In genomic region chr3:171206283-171206682, GRCh38 we compare ENCODE assay signal across 19 cellular contexts.
DNase-seq lines count a peak whose midpoint lies in the region; ATAC-seq and TF ChIP-seq lines count a peak whose summit lies in the region.
"Had no signal": no experiment of that assay in that cellular context is flagged by ENCODE, and none has a peak within 500 bp of the region (broad histone marks: within the 10 kb centered on the region; RNA-seq: fewer than 3 reads in every experiment).

No MANE protein-coding gene starts in this region.

- H3K79me2 ChIP-seq in PC-9 (ENCODE audit: low read depth), result 0 out of 2 replicates have a peak, but pooled peaks cover 3% of the 10 kb centered on the region

- peak; percentile 8 for DNase-seq in DMS53 treated with DMSO at 0.1 percent for 48 hours (lab: John Stamatoyannopoulos, UW; ENCODE audit: unreplicated experiment)
- DNase-seq in dermis microvascular lymphatic vessel endothelial cell (ENCODE audit: low read depth in 2 of 2), result peak; percentile 53 to 87
- no peak for DNase-seq in PC-9
- DNase-seq in NCI-H345 (lab: John Stamatoyannopoulos, UW), result no peak
- no peak for DNase-seq in lower leg skin (ENCODE audit: low spot score in 2 of 2)
- DNase-seq in activated naive CD4-positive, alpha-beta T cell (lab: John Stamatoyannopoulos, UW), result no peak
- DNase-seq: activated gamma-delta T cell treated with Interleukin-2 at 50 U/mL for 16 hours; CD8-positive, alpha-beta memory T cell; effector memory CD8-positive, alpha-beta T cell; gastrocnemius medialis; GDM1; left cardiac atrium; NCI-H146; NCI-H526 treated with DMSO at 0.1 percent for 48 hours; T-helper 9 cell had no signal

- no peak for TF ChIP-seq POLR2A in lower leg skin (IDR thresholded peaks at IDR 0.05)

- intact Hi-C loops in PC-9 (cut with micrococcal nuclease; ENCODE audit: unreplicated experiment), result no loop called here
- intact Hi-C loops in lower leg skin (cut with DNase I; ENCODE audit: low total_unique reads), result no loop called here

- no peak overlapping the region for H2AFZ ChIP-seq in PC-9

- peaks cover 22% of the 10 kb centered on the region for H3K4me1 ChIP-seq in PC-9 (replicated peaks; ENCODE audit: insufficient read depth)
- H3K4me1 ChIP-seq: A549 had no signal

- no peaks in the 10 kb centered on the region for H4K20me1 ChIP-seq in PC-9 (ENCODE audit: insufficient read depth)

- CTCF ChIA-PET in PC-9 (lab: Charles Lee), result no interaction called here

- H3K4me3 ChIP-seq in PC-9 (no peak overlapping the region), lower leg skin (ENCODE audit: low read depth, poor library complexity, severe bottlenecking) (no peak overlapping the region)
- H3K4me3 ChIP-seq: A549, gastrocnemius medialis, thoracic aorta had no signal

- H3K27me3 ChIP-seq in PC-9 (ENCODE audit: insufficient read depth, low read depth), result no peaks in the 10 kb centered on the region
- H3K27me3 ChIP-seq: gastrocnemius medialis had no signal

- H3K27ac ChIP-seq in PC-9, result no peak overlapping the region
- H3K27ac ChIP-seq: A549, gastrocnemius medialis, thoracic aorta had no signal

- H3K4me2 ChIP-seq in PC-9, result no peak overlapping the region
- H3K4me2 ChIP-seq: A549 had no signal

- POLR2A ChIA-PET in PC-9 (lab: Charles Lee; ENCODE audit: unreplicated experiment), result interaction anchor here (0.7 kb wide), 1 partner anchor 19 kb away, joined by 11 read pairs; no protein-coding TSS in a partner anchor

- 0 out of 2 replicates have a peak, but pooled peaks cover 3% of the 10 kb centered on the region for H3K36me3 ChIP-seq in PC-9 (ENCODE audit: low read depth)
- H3K36me3 ChIP-seq: gastrocnemius medialis, thoracic aorta had no signal

- WGBS in lower leg skin, 2 donors, result 77 to 94% methylated on average over 1 of the region's 1 CpG

- no TSS peak for BruUV-seq in PC-9 (replicated peaks; lab: Mats Ljungman, UMichigan)

- H3K9me3 ChIP-seq in PC-9 (ENCODE audit: insufficient read depth, low read depth), result no peaks in the 10 kb centered on the region
- H3K9me3 ChIP-seq: A549, gastrocnemius medialis, thoracic aorta had no signal

- ATAC-seq in GM21360 (IDR thresholded peaks at IDR 0.05; ENCODE audit: unreplicated experiment) (peak; percentile 63), HG03196 (IDR thresholded peaks at IDR 0.05; ENCODE audit: unreplicated experiment) (peak; percentile 60)
- ATAC-seq: A549; effector memory CD8-positive, alpha-beta T cell; gastrocnemius medialis; left cardiac atrium had no signal

- peaks cover 13% of the 10 kb centered on the region for H3F3A ChIP-seq in PC-9 (ENCODE audit: insufficient read depth, low read depth)

- TF ChIP-seq CTCF in PC-9 (conservative IDR thresholded peaks at IDR 0.05) (no peak), lower leg skin (IDR thresholded peaks at IDR 0.05) (no peak)

- H3K9me2 ChIP-seq in PC-9 (ENCODE audit: insufficient read depth), result no peaks in the 10 kb centered on the region

Comparison
In these comparisons a context has a peak if more than half of its experiments do, and no peak if none do; other contexts are left out.
1. DNase-seq: peak in DMS53 treated with DMSO at 0.1 percent for 48 hours (single experiment) and dermis microvascular lymphatic vessel endothelial cell (2 of 2); none in PC-9 (0 of 2), NCI-H345 (single experiment), lower leg skin (0 of 2) and activated naive CD4-positive, alpha-beta T cell (0 of 4).